8 cellular contexts compared by ENCODE assay signal in the genomic region with DNA sequence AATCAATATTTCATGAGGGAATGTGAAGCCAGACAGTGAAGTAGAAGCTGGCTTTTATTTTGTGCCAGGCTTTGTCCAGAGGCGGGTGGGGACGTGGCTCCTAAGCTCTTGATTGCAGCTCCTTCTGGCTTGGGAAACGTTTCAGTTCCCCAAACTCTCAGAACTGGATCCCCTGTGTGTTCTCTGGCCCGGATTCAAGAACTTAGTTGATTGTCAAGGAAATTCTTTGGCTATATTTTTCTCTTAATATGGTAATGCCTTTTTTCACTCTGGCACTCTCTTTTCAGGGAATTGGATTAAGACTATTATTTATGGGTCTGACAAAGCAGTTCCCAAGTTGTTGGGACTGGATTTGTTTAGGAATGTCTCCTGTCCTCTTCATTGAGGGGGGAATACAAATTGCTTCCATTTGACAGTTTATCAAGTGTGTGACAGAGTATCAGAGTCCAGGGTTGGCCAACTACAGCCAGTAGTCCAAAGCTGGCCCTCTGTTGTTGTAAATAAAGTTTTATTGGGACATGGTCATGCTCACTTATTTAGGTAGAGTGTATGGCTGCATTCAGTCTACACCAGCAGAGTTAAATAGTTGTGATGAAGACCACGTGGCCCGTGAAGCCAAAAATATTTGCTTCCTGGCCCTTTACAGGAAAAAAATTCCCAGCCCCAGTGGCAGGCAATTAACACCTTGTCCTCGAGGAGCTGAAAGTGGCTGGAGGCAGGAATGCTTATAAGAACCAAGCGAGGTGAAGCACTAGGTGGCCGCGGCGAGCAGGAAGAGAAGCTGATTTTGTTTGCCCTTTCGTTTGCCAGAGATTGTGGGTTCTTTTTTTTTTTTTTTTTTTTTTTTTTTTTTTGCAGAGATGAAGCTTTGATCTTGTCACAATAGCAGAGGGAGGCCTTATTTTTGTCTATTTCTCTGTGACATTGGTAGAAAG. TPM values are rescaled to one million over a fixed set of nuclear protein-coding genes. Genes with fewer than 3 reads are reported as not detected.
DNase-seq lines count a peak whose midpoint lies in the region; ATAC-seq and TF ChIP-seq lines count a peak whose summit lies in the region.

No MANE protein-coding gene starts in this region.

- TF ChIP-seq POLR2A in adrenal gland (IDR thresholded peaks at IDR 0.05) (no peak), testis (IDR thresholded peaks at IDR 0.05) (no peak)

- ATAC-seq in GM19328 (IDR thresholded peaks at IDR 0.05; ENCODE audit: unreplicated experiment) = no peak

- no peaks in the 10 kb centered on the region for H3K27me3 ChIP-seq in adrenal gland
- H3K27me3 ChIP-seq in testis = no peaks in the 10 kb centered on the region

- H3K4me3 ChIP-seq in adrenal gland (no peak overlapping the region), testis (no peak overlapping the region)

- 60 to 72% (median 65%) methylated on average over 12 of the region's 12 CpGs for WGBS in adrenal gland, 4 donors
- 63 to 71% methylated on average over 12 of the region's 12 CpGs for WGBS in testis, 2 donors

- peaks cover 11% of the 10 kb centered on the region for H3K4me1 Mint-ChIP-seq in activated CD4-positive, alpha-beta T cell treated with anti-CD3 and anti-CD28 coated beads, Interleukin-2, amount 10 ng/mL, durations not matched to agents 24 days and 14 days
- peaks cover 24% of the 10 kb centered on the region for H3K4me1 Mint-ChIP-seq in glutamatergic neuron (ENCODE audit: low read depth, unreplicated experiment)

- H3K36me3 ChIP-seq in adrenal gland (replicated peaks in 1 of 2) (peaks cover 0 to under 1% of the 10 kb centered on the region in 2 donors), testis (ENCODE audit: low read depth, missing control alignments) (no peaks in the 10 kb centered on the region)

- peak overlapping the region in 1 of 5 donors; percentile 4 for H3K27ac ChIP-seq in adrenal gland
- peak overlapping the region in 1 of 2 donors; percentile 59 for H3K27ac ChIP-seq in testis

- H3K9me3 ChIP-seq in adrenal gland (replicated peaks in 1 of 3) (no peaks in the 10 kb centered on the region), testis (no peaks in the 10 kb centered on the region)

- intact Hi-C loops in activated CD4-positive, alpha-beta T cell treated with anti-CD3 and anti-CD28 coated beads, Interleukin-2, amount 10 ng/mL, durations not matched to agents 24 days and 14 days (cut with micrococcal nuclease) = no loop called here
- intact Hi-C loops in adrenal gland (cut with DNase I) (no loop called here), testis (cut with DNase I; ENCODE audit: low total_unique reads) (no loop called here)

- TF ChIP-seq CTCF in adrenal gland (IDR thresholded peaks at IDR 0.05) (no peak), glutamatergic neuron (IDR thresholded peaks at IDR 0.05; ENCODE audit: partially characterized antibody, unreplicated experiment) (no peak), testis (IDR thresholded peaks at IDR 0.05) (no peak)

- H3K4me1 ChIP-seq in adrenal gland (replicated peaks in 1 of 2) (peaks cover 0 to 14% of the 10 kb centered on the region in 2 donors), testis (peaks cover 20% of the 10 kb centered on the region)

- no peak overlapping the region for H3K4me3 Mint-ChIP-seq in activated CD4-positive, alpha-beta T cell treated with anti-CD3 and anti-CD28 coated beads, Interleukin-2, amount 10 ng/mL, durations not matched to agents 24 days and 14 days
- no peak overlapping the region for H3K4me3 Mint-ChIP-seq in glutamatergic neuron (ENCODE audit: unreplicated experiment)

- no peaks in the 10 kb centered on the region for H3K36me3 Mint-ChIP-seq in activated CD4-positive, alpha-beta T cell treated with anti-CD3 and anti-CD28 coated beads, Interleukin-2, amount 10 ng/mL, durations not matched to agents 24 days and 14 days (ENCODE audit: low read depth)
- no peaks in the 10 kb centered on the region for H3K36me3 Mint-ChIP-seq in glutamatergic neuron (ENCODE audit: unreplicated experiment)

- H3K27me3 Mint-ChIP-seq in activated CD4-positive, alpha-beta T cell treated with anti-CD3 and anti-CD28 coated beads, Interleukin-2, amount 10 ng/mL, durations not matched to agents 24 days and 14 days = peaks cover 19% of the 10 kb centered on the region
- H3K27me3 Mint-ChIP-seq in glutamatergic neuron (ENCODE audit: unreplicated experiment) = peaks cover 7% of the 10 kb centered on the region

- peak; percentile 59 for DNase-seq in activated CD4-positive, alpha-beta T cell treated with anti-CD3 and anti-CD28 coated beads, Interleukin-2, amount 10 ng/mL, durations not matched to agents 24 days and 14 days
- no peak for DNase-seq in activated CD4-positive, alpha-beta T cell treated with anti-CD3 and anti-CD28 coated beads for 1 hour
- DNase-seq in adrenal gland (peak in 4 of 7 donors; percentile 16 to 62 (median 27)), glutamatergic neuron (no peak), testis (peak; percentile 44), glomerular visceral epithelial cell (ENCODE audit: extremely low spot score) (no peak), NCI-H2107 (lab: John Stamatoyannopoulos, UW) (no peak)

- H3K27ac Mint-ChIP-seq in activated CD4-positive, alpha-beta T cell treated with anti-CD3 and anti-CD28 coated beads, Interleukin-2, amount 10 ng/mL, durations not matched to agents 24 days and 14 days = no peak overlapping the region
- H3K27ac Mint-ChIP-seq in glutamatergic neuron (ENCODE audit: unreplicated experiment) = peak overlapping the region; percentile 56

- H3K9me3 Mint-ChIP-seq in activated CD4-positive, alpha-beta T cell treated with anti-CD3 and anti-CD28 coated beads, Interleukin-2, amount 10 ng/mL, durations not matched to agents 24 days and 14 days = no peaks in the 10 kb centered on the region
- H3K9me3 Mint-ChIP-seq in glutamatergic neuron (ENCODE audit: unreplicated experiment) = no peaks in the 10 kb centered on the region

RNA-seq across cellular contexts. Expression of gene HTRA1, which starts 34.3 kb away (rescaled TPM):
- total RNA-seq in activated CD4-positive, alpha-beta T cell treated with anti-CD3 and anti-CD28 coated beads, Interleukin-2, amount 10 ng/mL, durations not matched to agents 24 days and 14 days = not detected in 2 replicates
- 100 to 1,000 TPM in 4 of 8 donors, 10 to 100 TPM in 4; 47.0 to 167 (median 93.3) TPM for total RNA-seq in adrenal gland
- polyA plus RNA-seq in adrenal gland = 10 to 100 TPM; 54.1 to 84.4 (median 73.5) TPM
- total RNA-seq in glutamatergic neuron (ENCODE audit: unreplicated experiment) = 1.4 TPM
- 10 to 100 TPM; 21.3 to 27.3 TPM for total RNA-seq in testis
- polyA plus RNA-seq in testis (ENCODE audit: insufficient read depth, low read depth, low replicate concordance) = 105 TPM

RNA-seq across cellular contexts. Expression of gene ARMS2, which starts 41.2 kb away (rescaled TPM):
- not detected in 2 replicates for total RNA-seq in activated CD4-positive, alpha-beta T cell treated with anti-CD3 and anti-CD28 coated beads, Interleukin-2, amount 10 ng/mL, durations not matched to agents 24 days and 14 days
- total RNA-seq in adrenal gland = not detected
- polyA plus RNA-seq in adrenal gland = under 1 TPM in 1 of 3 donors, not detected in 2; 0.13 TPM
- total RNA-seq in glutamatergic neuron (ENCODE audit: unreplicated experiment) = not detected
- 1 to 10 TPM in 1 of 2 donors, not detected in 1; 1.4 TPM for total RNA-seq in testis
- polyA plus RNA-seq in testis (ENCODE audit: insufficient read depth, low read depth, low replicate concordance) = 2.3 TPM

Comparison
In these comparisons a context has a peak if more than half of its experiments do, and no peak if none do; other contexts are left out.
1. DNase-seq: peak in activated CD4-positive, alpha-beta T cell treated with anti-CD3 and anti-CD28 coated beads, Interleukin-2, amount 10 ng/mL, durations not matched to agents 24 days and 14 days (single experiment), adrenal gland (4 of 7) and testis (single experiment); none in activated CD4-positive, alpha-beta T cell treated with anti-CD3 and anti-CD28 coated beads for 1 hour (single experiment), glutamatergic neuron (single experiment), glomerular visceral epithelial cell (single experiment) and NCI-H2107 (single experiment).